8 cellular contexts compared by ENCODE assay signal in genomic region chr6:83431545-83432165, GRCh38. TPM values are rescaled to one million over a fixed set of nuclear protein-coding genes. Genes with fewer than 3 reads are reported as not detected.
DNase-seq lines count a peak whose midpoint lies in the region; ATAC-seq and TF ChIP-seq lines count a peak whose summit lies in the region.

No MANE protein-coding gene starts in this region.

- CTCF ChIA-PET in T-cell (lab: Charles Lee) = no interaction called here

- no peak overlapping the region for H3K27ac Mint-ChIP-seq in T-cell

- peak overlapping the region; percentile 71; the same call in 1 of the 2 replicates for H3K4me3 ChIP-seq in GM08714 (ENCODE audit: low read length)
- H3K4me3 ChIP-seq in adipocyte (ENCODE audit: low read length) = peak overlapping the region; percentile 97
- peak overlapping the region; percentile 74 to 76 for H3K4me3 ChIP-seq in right atrium auricular region
- H3K4me3 ChIP-seq in retinal pigment epithelial cell (ENCODE audit: low read length) = peak overlapping the region; percentile 67

- H3K36me3 Mint-ChIP-seq in T-cell = no peaks in the 10 kb centered on the region

- DNase-seq in adipocyte (ENCODE audit: low read depth) (no peak), right atrium auricular region (ENCODE audit: low spot score) (no peak), retinal pigment epithelial cell (ENCODE audit: low read depth) (no peak), T-cell (no peak), SKM-1 treated with dmso at 0.1 percent for 144 hours (lab: John Stamatoyannopoulos, UW; ENCODE audit: unreplicated experiment) (no peak), NCI-H1436 treated with DMSO at 0.1 percent for 48 hours (lab: John Stamatoyannopoulos, UW) (no peak)
- no peak for DNase-seq in activated naive CD4-positive, alpha-beta T cell treated with anti-CD3 and anti-CD28 coated beads, Interleukin-2, amount 50 U/mL, for 16 hours

- no peak for ATAC-seq in T-cell (replicated peaks in 1 of 4)

- H3K9me3 Mint-ChIP-seq in T-cell = no peaks in the 10 kb centered on the region

- H3K36me3 ChIP-seq in adipocyte (ENCODE audit: control insufficient read depth, insufficient read depth, low read length, severe bottlenecking) (no peaks in the 10 kb centered on the region), right atrium auricular region (no peaks in the 10 kb centered on the region)

- H3K9me3 ChIP-seq in adipocyte (ENCODE audit: control insufficient read depth, low read length) (no peaks in the 10 kb centered on the region), right atrium auricular region (no peaks in the 10 kb centered on the region)

- peaks cover 20% of the 10 kb centered on the region in 2 donors for H3K27me3 Mint-ChIP-seq in T-cell

- H3K27me3 ChIP-seq in adipocyte (replicated peaks; ENCODE audit: control insufficient read depth, insufficient read depth, low read length) (no peaks in the 10 kb centered on the region), right atrium auricular region (no peaks in the 10 kb centered on the region)

- H3K4me3 Mint-ChIP-seq in T-cell = no peak overlapping the region

- H3K27ac ChIP-seq in right atrium auricular region = peak overlapping the region; percentile 86 to 89

- POLR2A ChIA-PET in T-cell (lab: Charles Lee) = no interaction called here

- peak overlapping the region; percentile 95 for H3K9ac ChIP-seq in adipocyte (ENCODE audit: low read length)

- no peaks in the 10 kb centered on the region for H3K4me1 Mint-ChIP-seq in T-cell

- no peak for TF ChIP-seq CTCF in right atrium auricular region (IDR thresholded peaks at IDR 0.05)
- TF ChIP-seq CTCF in retinal pigment epithelial cell (conservative IDR thresholded peaks at IDR 0.05; ENCODE audit: low read depth, low read length) = no peak

- peaks cover 41% of the 10 kb centered on the region for H3K4me1 ChIP-seq in adipocyte (ENCODE audit: control insufficient read depth, insufficient read depth, low read length)
- H3K4me1 ChIP-seq in right atrium auricular region = peaks cover 0 to 5% of the 10 kb centered on the region in 2 donors

RNA-seq across cellular contexts. Expression of gene ME1, which starts 0.8 kb away (rescaled TPM):
- total RNA-seq in right atrium auricular region (10 to 100 TPM; 25.6 to 26.5 TPM), T-cell (1 to 10 TPM in 2 of 5 donors, under 1 TPM in 3; 0.10 to 1.0 (median 0.88) TPM)

Comparison
In these comparisons a context has a peak if more than half of its experiments do, and no peak if none do; other contexts are left out.
1. RNA of gene ME1, which starts 0.8 kb away (total RNA-seq): 25.6 to 26.5 TPM in right atrium auricular region; 0.10 to 1.0 TPM in T-cell; every median in the first group is over 10 times any median in the second.
2. Peak in every context shown above with its lines, with median percentiles within 50 percentile points of each other: H3K4me3 ChIP-seq.